Comparison of ENCODE assay signal across 19 cellular contexts in the genomic region with DNA sequence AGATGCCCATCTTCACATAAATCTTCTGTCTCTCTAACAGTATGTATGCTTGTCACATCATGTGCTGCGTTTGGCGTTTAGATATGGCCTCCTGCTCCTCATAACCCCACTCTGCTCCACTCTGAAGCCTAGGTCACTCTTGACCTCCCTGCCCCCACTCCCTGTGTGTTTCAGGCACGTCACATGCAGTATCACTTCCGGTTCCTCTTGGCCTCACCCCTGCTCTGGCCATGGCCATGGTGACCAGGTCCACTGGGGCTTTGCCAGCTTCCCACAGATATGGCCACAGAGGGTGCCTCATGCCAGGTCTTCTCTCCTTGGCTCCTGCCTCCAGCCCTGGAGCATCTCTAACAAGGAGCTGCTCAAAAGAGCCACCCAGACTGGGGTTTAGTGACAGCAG.
A peak's percentile ranks its signal among the peaks of the same experiment; 100 is the strongest.
DNase-seq lines count a peak whose midpoint lies in the region; ATAC-seq and TF ChIP-seq lines count a peak whose summit lies in the region.
"Had no signal": no experiment of that assay in that cellular context is flagged by ENCODE, and none has a peak within 500 bp of the region (broad histone marks: within the 10 kb centered on the region; RNA-seq: fewer than 3 reads in every experiment).

No MANE protein-coding gene starts in this region.

- H3K27ac ChIP-seq in right cardiac atrium (ENCODE audit: low read length) (peak overlapping the region; percentile 14), skin epidermis (peak overlapping the region in 18 of 21 experiments; percentile 5 to 87 (median 33))
- H3K27ac ChIP-seq: HL-60, KMS-11 had no signal

- H3K4me3 ChIP-seq in right cardiac atrium (ENCODE audit: low read length), result no peak overlapping the region
- H3K4me3 ChIP-seq in skin epidermis, result no peak overlapping the region
- H3K4me3 ChIP-seq in mucosa of descending colon, result no peak overlapping the region
- H3K4me3 ChIP-seq: breast epithelium had no signal

- no peaks in the 10 kb centered on the region for H3K9me3 ChIP-seq in right cardiac atrium (ENCODE audit: control insufficient read depth, low read length)
- no peaks in the 10 kb centered on the region for H3K9me3 ChIP-seq in mucosa of descending colon
- H3K9me3 ChIP-seq: breast epithelium had no signal

- no peaks in the 10 kb centered on the region for H3K36me3 ChIP-seq in mucosa of descending colon (ENCODE audit: low read depth)
- H3K36me3 ChIP-seq: breast epithelium had no signal

- H3K4me1 ChIP-seq in right cardiac atrium (ENCODE audit: control insufficient read depth, insufficient read depth, low read length) (peaks cover 6% of the 10 kb centered on the region), mucosa of descending colon (ENCODE audit: low read depth) (peaks cover 17% of the 10 kb centered on the region)
- H3K4me1 ChIP-seq: breast epithelium had no signal

- no peak for TF ChIP-seq CTCF in mucosa of descending colon (IDR thresholded peaks at IDR 0.05)

- H3K27me3 ChIP-seq in right cardiac atrium (ENCODE audit: control insufficient read depth, insufficient read depth), result no peaks in the 10 kb centered on the region
- H3K27me3 ChIP-seq: breast epithelium had no signal

- no peak for DNase-seq in Right ventricle myocardium inferior (ENCODE audit: missing footprints)
- DNase-seq in cardiac septum (ENCODE audit: low spot score), result no peak
- peak; percentile 67 to 74 (median 74) for DNase-seq in right cardiac atrium
- DNase-seq in COLO829 (ENCODE audit: low spot score), result no peak
- DNase-seq in hippocampal formation (lab: John Stamatoyannopoulos, UW), result no peak
- DNase-seq in mucosa of descending colon, result no peak
- DNase-seq: 8988T; activated naive CD4-positive, alpha-beta T cell; CD4-positive, alpha-beta T cell; NCI-H1105; NCI-H2171; T-helper 17 cell had no signal

- ATAC-seq in Right ventricle myocardium inferior, result peak; percentile 13
- ATAC-seq in right cardiac atrium, result peak; percentile 17 to 58
- ATAC-seq in HG03457 (IDR thresholded peaks at IDR 0.05; ENCODE audit: unreplicated experiment), result no peak
- ATAC-seq in mucosa of descending colon, result no peak
- ATAC-seq: activated CD4-positive, CD25-positive, alpha-beta regulatory T cell treated with anti-CD3 and anti-CD28 coated beads, Interleukin-2, amount 50 U/mL, for 24 hours; HCT116; T-helper 17 cell had no signal

- intact Hi-C loops in Right ventricle myocardium inferior (cut with DNase I), result loop anchor here (10.0 kb wide), 1 partner anchor 148 kb away; no protein-coding TSS in a partner anchor
- intact Hi-C loops in cardiac septum (cut with DNase I), result loop anchor here (10.0 kb wide), 1 partner anchor 178 kb away; no protein-coding TSS in a partner anchor
- intact Hi-C loops in right cardiac atrium (cut with DNase I), result no loop called here
- intact Hi-C loops in mucosa of descending colon (cut with DNase I, micrococcal nuclease), result loop anchor here in 1 of 2 donors (10.0 kb wide), 1 partner anchor 162 kb away; the partner anchor contains the start of gene RNF152

- WGBS in right cardiac atrium, result 71% methylated on average over 4 of the region's 4 CpGs

Comparison
In these comparisons a context has a peak if more than half of its experiments do, and no peak if none do; other contexts are left out.
1. DNase-seq: peak in right cardiac atrium (3 of 3); none in Right ventricle myocardium inferior (single experiment), cardiac septum (single experiment), COLO829 (single experiment), hippocampal formation (0 of 2) and mucosa of descending colon (0 of 3).
2. intact Hi-C loops: an anchor here in Right ventricle myocardium inferior (10.0 kb wide) and cardiac septum (10.0 kb wide); none called in right cardiac atrium.
3. ATAC-seq: peak in Right ventricle myocardium inferior (single experiment) and right cardiac atrium (2 of 2); none in HG03457 (single experiment) and mucosa of descending colon (single experiment).